21 cellular contexts compared by ENCODE assay signal in the genomic region with DNA sequence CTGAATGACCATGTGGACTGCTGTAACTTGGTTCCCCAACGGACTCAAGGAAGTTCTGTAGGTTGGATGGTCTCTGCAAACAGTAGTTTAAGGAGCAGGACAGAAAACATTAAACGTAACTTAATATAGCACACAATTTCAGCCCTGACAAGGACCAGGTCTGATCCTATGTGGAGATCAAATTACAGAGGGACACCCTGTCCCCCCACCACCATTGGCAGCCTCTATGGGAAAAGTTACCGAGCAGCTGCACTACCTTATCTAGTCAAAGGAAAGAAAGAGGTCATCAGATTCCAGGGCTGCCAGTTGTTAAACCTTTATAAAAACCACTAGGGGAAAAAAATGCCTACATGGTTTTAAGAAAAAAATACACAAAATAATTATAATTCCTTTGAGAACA.
"Had no signal": no experiment of that assay in that cellular context is flagged by ENCODE, and none has a peak within 500 bp of the region (broad histone marks: within the 10 kb centered on the region; RNA-seq: fewer than 3 reads in every experiment).

No MANE protein-coding gene starts in this region.

- H3K4me3 ChIP-seq: heart left ventricle, testis, transverse colon had no signal

- H3K9me3 ChIP-seq: heart left ventricle, testis, transverse colon had no signal

- H3K36me3 ChIP-seq: heart left ventricle, transverse colon had no signal

- DNase-seq: activated CD4-positive, alpha-beta T cell treated with anti-CD3 and anti-CD28 coated beads for 1 hour; activated CD4-positive, alpha-beta T cell treated with anti-CD3 and anti-CD28 coated beads, Interleukin-2, amount 10 ng/mL, durations not matched to agents 7 days and 5 days; activated CD8-positive, alpha-beta T cell treated with anti-CD3 and anti-CD28 coated beads for 36 hours; activated gamma-delta T cell treated with Interleukin-2 at 50 U/mL for 16 hours; activated T-cell treated with anti-CD3 and anti-CD28 coated beads, Interleukin-2, amount 50 U/mL, for 4 hours; aorta; central memory CD4-positive, alpha-beta T cell; foreskin keratinocyte; heart left ventricle; islet precursor cell; left cardiac atrium; midbrain; naive thymus-derived CD8-positive, alpha-beta T cell; posterior cingulate gyrus; right cardiac atrium; stimulated activated CD4-positive, alpha-beta T cell treated with anti-CD3 and anti-CD28 coated beads, Interleukin-12 subunit alpha, Interleukin-12 subunit beta, amount 100 ng/mL, for 4 hours; stimulated activated CD4-positive, alpha-beta T cell treated with anti-CD3 and anti-CD28 coated beads, Interleukin-4, amount 100 ng/mL, for 1 hour; stimulated activated naive CD8-positive, alpha-beta T cell treated with anti-CD3 and anti-CD28 coated beads, Interleukin-15, Interleukin-2, amounts not matched to agents 100 U/mL and 50 U/mL, for 24 hours; T-helper 2 cell; testis; transverse colon had no signal

- H3K27me3 ChIP-seq: heart left ventricle, testis, transverse colon had no signal

- H3K4me1 ChIP-seq: foreskin keratinocyte, heart left ventricle, testis, transverse colon had no signal

- H3K27ac ChIP-seq: foreskin keratinocyte, heart left ventricle, testis, transverse colon had no signal
